Comparison of ENCODE assay signal across 8 cellular contexts in the genomic region with DNA sequence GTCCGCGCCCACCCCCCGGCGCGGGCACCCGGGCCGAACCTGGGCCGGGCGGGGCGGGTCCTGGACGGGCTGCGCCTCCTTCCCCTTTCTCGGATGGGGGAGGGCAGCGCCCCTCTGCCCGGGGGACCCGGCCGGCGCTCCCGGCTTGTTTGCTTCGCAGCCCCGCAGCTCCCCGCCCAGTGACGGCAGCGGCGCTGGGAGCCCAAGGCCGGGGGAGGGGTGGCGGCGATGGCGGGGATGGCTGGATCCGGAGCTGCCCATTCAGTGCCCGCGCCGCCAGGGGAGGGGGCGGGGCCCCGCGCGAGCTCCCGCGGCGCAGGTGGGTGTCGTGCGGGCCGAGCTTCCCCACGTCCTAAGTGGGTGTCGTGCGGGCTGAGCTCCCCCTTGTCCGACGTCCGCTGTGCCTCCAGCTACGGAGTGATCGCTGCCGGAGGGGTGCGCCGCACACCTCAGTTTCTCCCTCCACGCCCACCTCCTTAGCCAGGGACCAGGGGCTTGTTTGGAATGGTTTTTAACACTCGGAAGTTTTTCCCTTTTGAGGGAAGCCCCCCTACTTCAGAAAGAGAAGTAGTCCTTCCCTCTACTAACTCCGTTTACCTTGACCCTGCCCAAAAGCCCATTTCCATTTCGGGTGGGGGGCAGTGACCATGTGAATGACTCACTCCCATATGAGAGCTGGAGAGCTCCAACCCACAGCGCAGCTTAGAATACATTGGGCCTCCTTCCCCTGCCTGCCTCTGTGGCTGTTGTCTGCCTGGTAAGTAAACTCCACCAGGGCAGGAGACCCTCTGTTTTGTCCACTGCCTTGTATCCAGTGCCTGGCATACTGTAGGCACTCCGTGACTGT. TPM values are rescaled to one million over a fixed set of nuclear protein-coding genes. Genes with fewer than 3 reads are reported as not detected.
DNase-seq lines count a peak whose midpoint lies in the region; ATAC-seq and TF ChIP-seq lines count a peak whose summit lies in the region.

No MANE protein-coding gene starts in this region.

- H3K9me3 Mint-ChIP-seq in activated naive CD8-positive, alpha-beta T cell (ENCODE audit: low read depth): no peaks in the 10 kb centered on the region
- H3K9me3 Mint-ChIP-seq in osteocyte (ENCODE audit: unreplicated experiment): no peaks in the 10 kb centered on the region

- peaks cover 0 to 5% of the 10 kb centered on the region in 2 donors for H3K4me1 ChIP-seq in uterus

- peak overlapping the region; percentile 88 for H3K4me3 Mint-ChIP-seq in activated naive CD8-positive, alpha-beta T cell
- peak overlapping the region; percentile 72 for H3K4me3 Mint-ChIP-seq in osteocyte (ENCODE audit: unreplicated experiment)

- peak overlapping the region; percentile 89 for H3K27ac ChIP-seq in RWPE1
- peak overlapping the region; percentile 79 to 90 for H3K27ac ChIP-seq in uterus

- no peaks in the 10 kb centered on the region for H3K36me3 ChIP-seq in uterus

- intact Hi-C loops in head of caudate nucleus (cut with DNase I) (no loop called here), uterus (cut with DNase I; ENCODE audit: low total_unique reads) (no loop called here)

- H3K4me3 ChIP-seq in uterus: peak overlapping the region; percentile 85 to 97

- CTCF ChIA-PET in RWPE1 (lab: Yijun Ruan, JAX): interaction anchor here (0.7 to 2.1 kb wide), 2 partner anchors 15 to 23 kb away, joined by 3 to 7 read pairs; no protein-coding TSS in a partner anchor

- no peaks in the 10 kb centered on the region for H3K27me3 Mint-ChIP-seq in activated naive CD8-positive, alpha-beta T cell
- no peaks in the 10 kb centered on the region for H3K27me3 Mint-ChIP-seq in osteocyte (ENCODE audit: unreplicated experiment)

- DNase-seq in Daoy (ENCODE audit: low read depth) (peak; percentile 79), RWPE1 (ENCODE audit: low spot score) (peak; percentile 64), head of caudate nucleus (peak in 40 of 42 donors; percentile 38 to 81 (median 61)), osteocyte (ENCODE audit: extremely low spot score, unreplicated experiment) (peak; percentile 89), uterus (peak; percentile 54 to 63)

- TF ChIP-seq POLR2A in uterus (IDR thresholded peaks at IDR 0.05): peak in 1 of 2 donors; percentile 17

- TF ChIP-seq CTCF in RWPE1 (conservative IDR thresholded peaks at IDR 0.05; ENCODE audit: low read depth): no peak
- TF ChIP-seq CTCF in osteocyte (IDR thresholded peaks at IDR 0.05): no peak
- TF ChIP-seq CTCF in uterus (IDR thresholded peaks at IDR 0.05): no peak

- peaks cover 14% of the 10 kb centered on the region for H3K36me3 Mint-ChIP-seq in activated naive CD8-positive, alpha-beta T cell
- peaks cover 13% of the 10 kb centered on the region for H3K36me3 Mint-ChIP-seq in osteocyte (ENCODE audit: unreplicated experiment)

- H3K27ac Mint-ChIP-seq in activated naive CD8-positive, alpha-beta T cell: peak overlapping the region; percentile 82
- peak overlapping the region; percentile 63 for H3K27ac Mint-ChIP-seq in osteocyte (ENCODE audit: unreplicated experiment)

- peaks cover 34% of the 10 kb centered on the region for H3K4me1 Mint-ChIP-seq in activated naive CD8-positive, alpha-beta T cell (ENCODE audit: low read depth)
- peaks cover 25% of the 10 kb centered on the region for H3K4me1 Mint-ChIP-seq in osteocyte (ENCODE audit: unreplicated experiment)

- no peaks in the 10 kb centered on the region for H3K9me3 ChIP-seq in uterus

- POLR2A ChIA-PET in RWPE1 (lab: Yijun Ruan, JAX; ENCODE audit: low non-redundant PET): interaction anchor here (0.5 kb wide), 1 partner anchor 10 kb away, joined by 7 read pairs; no protein-coding TSS in a partner anchor

- peak; percentile 26 for ATAC-seq in HG02588 (IDR thresholded peaks at IDR 0.05; ENCODE audit: unreplicated experiment)
- ATAC-seq in HG02884 (IDR thresholded peaks at IDR 0.05; ENCODE audit: unreplicated experiment): no peak

- no peaks in the 10 kb centered on the region for H3K27me3 ChIP-seq in uterus

RNA-seq across cellular contexts. Expression of a gene that starts 0.7 kb away (rescaled TPM):
- 34.5 and 40.2 TPM in 2 replicates for total RNA-seq in Daoy (2014; rRNA removed; shearing (Covaris generic))
- total RNA-seq in osteocyte (49.6 and 56.0 TPM in 2 replicates), uterus (10 to 100 TPM; 13.2 to 77.5 (median 51.2) TPM)

RNA-seq across cellular contexts. Expression of a gene that starts 1.8 kb away (rescaled TPM):
- 117 and 127 TPM in 2 replicates for total RNA-seq in Daoy (2014; rRNA removed; shearing (Covaris generic))
- total RNA-seq in osteocyte: 26.3 and 27.5 TPM in 2 replicates
- 10 to 100 TPM in 3 of 4 donors, 1 to 10 TPM in 1; 2.1 to 43.3 (median 23.5) TPM for total RNA-seq in uterus

RNA-seq across cellular contexts. Expression of a gene that starts 34.3 kb away (rescaled TPM):
- total RNA-seq in Daoy (2014; rRNA removed; shearing (Covaris generic)): 21.4 and 39.2 TPM in 2 replicates
- total RNA-seq in osteocyte (16.3 and 18.9 TPM in 2 replicates), uterus (10 to 100 TPM in 2 of 4 donors, 1 to 10 TPM in 2; 5.6 to 29.2 (median 13.4) TPM)

RNA-seq across cellular contexts. Expression of a gene that starts 34.4 kb away (rescaled TPM):
- 22.8 and 23.8 TPM in 2 replicates for total RNA-seq in Daoy (2014; rRNA removed; shearing (Covaris generic))
- total RNA-seq in osteocyte: 36.7 and 38.4 TPM in 2 replicates
- total RNA-seq in uterus: 10 to 100 TPM; 13.3 to 74.9 (median 41.6) TPM
